ENCODE assay signal across 17 cellular contexts in genomic region chr20:36434383-36434782, GRCh38.
"Had no signal": no experiment of that assay in that cellular context is flagged by ENCODE, and none has a peak within 500 bp of the region (broad histone marks: within the 10 kb centered on the region; RNA-seq: fewer than 3 reads in every experiment).

No MANE protein-coding gene starts in this region.

- H3K4me3 ChIP-seq: gastrocnemius medialis, heart right ventricle, lower lobe of right lung had no signal

- H3K9ac ChIP-seq: parathyroid adenoma had no signal

- H3K9me3 Mint-ChIP-seq: activated naive CD8-positive, alpha-beta T cell treated with anti-CD3 and anti-CD28 coated beads, Interleukin-2, amount 10 ng/mL, durations not matched to agents 7 days and 5 days; activated T-helper 2 cell treated with anti-CD3 and anti-CD28 coated beads, Interferon-gamma antibody, Interleukin-2, Interleukin-4, amounts not matched to agents 10 μg/mL and 5 μg/mL and 100 μg/mL, durations not matched to agents 14 hours and 24 hours and 36 hours; neural crest cell had no signal

- H3K4me1 ChIP-seq: gastrocnemius medialis, parathyroid adenoma had no signal

- DNase-seq: activated CD4-positive, alpha-beta T cell treated with anti-CD3 and anti-CD28 coated beads for 1 hour; activated CD4-positive, alpha-beta T cell treated with anti-CD3 and anti-CD28 coated beads, Interleukin-2, amount 50 U/mL, for 4 hours; activated naive CD8-positive, alpha-beta T cell treated with anti-CD3 and anti-CD28 coated beads, Interleukin-2, amount 10 ng/mL, durations not matched to agents 7 days and 5 days; brain microvascular endothelial cell; dermis blood vessel endothelial cell; erythroblast; gastrocnemius medialis; heart right ventricle; left colon; lower lobe of right lung; stimulated activated CD4-positive, alpha-beta T cell treated with anti-CD3 and anti-CD28 coated beads, Interleukin-15, amount 100 ng/mL, for 24 hours; stimulated activated CD4-positive, alpha-beta T cell treated with anti-CD3 and anti-CD28 coated beads, Interleukin-4, amount 100 ng/mL, for 24 hours; stimulated activated naive CD8-positive, alpha-beta T cell treated with anti-CD3 and anti-CD28 coated beads, Interleukin-15, Interleukin-2, amounts not matched to agents 100 U/mL and 50 U/mL, for 24 hours had no signal

- H3K4me3 Mint-ChIP-seq: activated naive CD8-positive, alpha-beta T cell treated with anti-CD3 and anti-CD28 coated beads, Interleukin-2, amount 10 ng/mL, durations not matched to agents 7 days and 5 days; neural crest cell had no signal

- H3K27me3 ChIP-seq: brain microvascular endothelial cell had no signal

- H3K36me3 Mint-ChIP-seq: activated naive CD8-positive, alpha-beta T cell treated with anti-CD3 and anti-CD28 coated beads, Interleukin-2, amount 10 ng/mL, durations not matched to agents 7 days and 5 days had no signal

- H3K79me2 ChIP-seq: parathyroid adenoma had no signal

- H3K27ac ChIP-seq: brain microvascular endothelial cell, gastrocnemius medialis, heart right ventricle, lower lobe of right lung, parathyroid adenoma, VCaP had no signal

- H3K4me1 Mint-ChIP-seq: neural crest cell had no signal

- H3K9me3 ChIP-seq: gastrocnemius medialis, heart right ventricle, lower lobe of right lung had no signal

- H3K27me3 Mint-ChIP-seq: activated naive CD8-positive, alpha-beta T cell treated with anti-CD3 and anti-CD28 coated beads, Interleukin-2, amount 10 ng/mL, durations not matched to agents 7 days and 5 days had no signal

- H3K36me3 ChIP-seq: brain microvascular endothelial cell, gastrocnemius medialis, heart right ventricle, lower lobe of right lung had no signal

- H3K27ac Mint-ChIP-seq: activated naive CD8-positive, alpha-beta T cell treated with anti-CD3 and anti-CD28 coated beads, Interleukin-2, amount 10 ng/mL, durations not matched to agents 7 days and 5 days; activated T-helper 2 cell treated with anti-CD3 and anti-CD28 coated beads, Interferon-gamma antibody, Interleukin-2, Interleukin-4, amounts not matched to agents 10 μg/mL and 5 μg/mL and 100 μg/mL, durations not matched to agents 14 hours and 24 hours and 36 hours had no signal

- H2AFZ ChIP-seq: parathyroid adenoma had no signal
